ENCODE assay signal across 8 cellular contexts in the genomic region with DNA sequence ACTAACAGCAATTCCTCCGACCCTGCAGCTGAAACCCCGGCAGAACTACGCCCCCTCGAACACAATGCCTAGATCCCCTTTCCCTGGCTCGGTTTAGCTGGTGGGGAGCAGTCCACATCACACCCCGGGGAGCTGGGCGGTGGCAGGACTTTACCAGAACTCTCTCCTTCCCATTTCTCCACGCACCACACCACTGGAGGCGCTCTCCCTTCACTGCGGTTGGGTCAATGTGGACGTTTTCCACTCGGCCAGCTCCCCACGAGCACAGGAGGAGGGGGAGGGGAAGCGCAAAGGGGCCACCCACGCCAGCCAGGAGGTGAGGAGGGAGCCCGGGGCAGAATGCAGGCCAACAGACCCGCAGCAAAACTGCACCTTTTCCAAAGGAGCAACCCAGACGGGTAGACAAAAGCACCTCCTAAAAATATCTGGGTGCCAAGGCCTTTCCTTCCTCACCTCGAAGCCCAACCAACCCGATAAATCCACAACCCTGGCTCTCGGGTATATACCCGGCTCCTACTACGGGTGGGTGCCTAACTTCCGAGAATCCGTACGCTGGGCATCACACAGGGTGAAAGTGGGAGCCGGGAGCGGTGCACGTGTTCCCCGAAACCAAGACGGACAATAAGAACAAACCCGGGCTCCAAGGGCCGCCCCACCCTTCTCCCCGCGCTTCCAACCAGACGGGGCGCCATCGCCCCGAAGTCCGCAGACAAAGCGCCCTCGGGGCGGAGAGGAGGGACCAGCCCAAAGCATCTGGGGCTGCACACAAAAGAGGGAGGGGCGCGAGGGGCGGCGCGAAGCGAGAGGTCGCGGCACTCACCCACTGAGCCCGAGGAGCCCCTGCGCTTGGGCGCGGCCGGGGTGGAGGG. TPM values are rescaled to one million over a fixed set of nuclear protein-coding genes. Genes with fewer than 3 reads are reported as not detected.
A peak's percentile ranks its signal among the peaks of the same experiment; 100 is the strongest.
DNase-seq lines count a peak whose midpoint lies in the region; ATAC-seq, FAIRE-seq and TF ChIP-seq lines count a peak whose summit lies in the region.

No MANE protein-coding gene starts in this region.

- peak; percentile 60 to 70 for TF ChIP-seq RAD21 in A549 (conservative IDR thresholded peaks at IDR 0.05 in 1 of 2, IDR thresholded peaks at IDR 0.05 in 1 of 2)
- TF ChIP-seq RAD21 in Ishikawa (IDR thresholded peaks at IDR 0.05; ENCODE audit: low read depth), result peak; percentile 58

- WGBS in A549 (ENCODE audit: missing lambda C conversion rate), result 3% methylated on average over 26 of the region's 56 CpGs
- under 1% methylated on average over 29 of the region's 56 CpGs for WGBS in esophagus muscularis mucosa

- H3K36me3 ChIP-seq in esophagus muscularis mucosa (no peaks in the 10 kb centered on the region), mucosa of stomach (ENCODE audit: control insufficient read depth, insufficient read depth, low read length) (no peaks in the 10 kb centered on the region)

- POLR2A ChIA-PET in A549 (lab: Yijun Ruan, JAX), result interaction anchor here (0.6 to 3.8 kb wide), 26 partner anchors 9 to 1281 kb away, joined by 3 to 41 read pairs (median 6); a partner anchor contains a TSS

- H3K4me2 ChIP-seq in A549, result peak overlapping the region; percentile 96

- H3K27me3 ChIP-seq in esophagus muscularis mucosa (no peaks in the 10 kb centered on the region), mucosa of stomach (ENCODE audit: control insufficient read depth, insufficient read depth, low read length) (no peaks in the 10 kb centered on the region)

- no peak for FAIRE-seq in A549 (lab: Jason Lieb, UNC)

- H3K4me1 ChIP-seq in A549 (peaks cover 50% of the 10 kb centered on the region), esophagus muscularis mucosa (peaks cover 10 to 60% (median 49%) of the 10 kb centered on the region in 4 donors), mucosa of stomach (ENCODE audit: control insufficient read depth, insufficient read depth, low read length) (no peaks in the 10 kb centered on the region)

- ATAC-seq in A549 (peak; percentile 49 to 53), GM18505 (IDR thresholded peaks at IDR 0.05; ENCODE audit: unreplicated experiment) (no peak)

- H3K27ac ChIP-seq in A549 (peak overlapping the region; percentile 94 to 97), esophagus muscularis mucosa (replicated peaks in 1 of 4) (peak overlapping the region; percentile 96 to 100 (median 100))

- H3K4me3 ChIP-seq in A549 (peak overlapping the region; percentile 95), esophagus muscularis mucosa (peak overlapping the region; percentile 85 to 100 (median 98)), mucosa of stomach (ENCODE audit: low read length) (peak overlapping the region; percentile 95)

- peak; percentile 80 to 84 for DNase-seq in A549 (ENCODE audit: low read depth in 1 of 2, low spot score in 1 of 2)
- peak; percentile 33 for DNase-seq in activated T-helper 1 cell treated with Interleukin-2 at 50 U/mL for 16 hours (ENCODE audit: low read depth)
- peak; percentile 97 for DNase-seq in esophagus muscularis mucosa (ENCODE audit: extremely low spot score)
- peak; percentile 34 to 60 (median 44) for DNase-seq in stimulated activated naive CD4-positive, alpha-beta T cell (lab: John Stamatoyannopoulos, UW)

- TF ChIP-seq POLR2A in A549 (IDR thresholded peaks at IDR 0.05; ENCODE audit: low read length) (peak; percentile 35; the same call in 1 of the 2 replicates), GM18505 (IDR thresholded peaks at IDR 0.05; ENCODE audit: borderline replicate concordance, extremely low read depth, insufficient read depth, insufficient read length) (peak; percentile 36), esophagus muscularis mucosa (IDR thresholded peaks at IDR 0.05; ENCODE audit: low read depth) (no peak)

- CTCF ChIA-PET in A549 (lab: Yijun Ruan, JAX), result interaction anchor here (0.5 to 4.8 kb wide), 59 partner anchors 9 to 326 kb away, joined by 3 to 198 read pairs (median 6); a partner anchor contains a TSS

- no peaks in the 10 kb centered on the region for H3K9me3 ChIP-seq in A549
- H3K9me3 ChIP-seq in esophagus muscularis mucosa, result no peaks in the 10 kb centered on the region
- H3K9me3 ChIP-seq in mucosa of stomach (ENCODE audit: control insufficient read depth, low read length), result no peaks in the 10 kb centered on the region

- intact Hi-C loops in esophagus muscularis mucosa (cut with DNase I), result loop anchor here (2.0 to 10.0 kb wide), 5 partner anchors 34 to 144 kb away; no protein-coding TSS in a partner anchor

- peak; percentile 59 for TF ChIP-seq CTCF in A549 (IDR thresholded peaks at IDR 0.05)
- peak; percentile 53 to 77 (median 76) for TF ChIP-seq CTCF in esophagus muscularis mucosa (IDR thresholded peaks at IDR 0.05)

- H3K9ac ChIP-seq in mucosa of stomach (ENCODE audit: low read length), result peak overlapping the region; percentile 98

- no peak for TF ChIP-seq EP300 in A549 (IDR thresholded peaks at IDR 0.05)
- TF ChIP-seq EP300 in Ishikawa (IDR thresholded peaks at IDR 0.05; ENCODE audit: borderline replicate concordance), result no peak
- no peak for TF ChIP-seq EP300 in esophagus muscularis mucosa (IDR thresholded peaks at IDR 0.05)

TF ChIP-seq in A549, 52 proteins besides CTCF, POLR2A, EP300 and RAD21 (continues in another document):
- TF ChIP-seq MAFK (IDR thresholded peaks at IDR 0.05; ENCODE audit: partially characterized antibody) (no peak), HOXA7 (CRISPR knock-in tag; IDR thresholded peaks at IDR 0.05) (no peak), RFX5 (IDR thresholded peaks at IDR 0.05) (0 out of 2 replicates have a peak, but pooled peaks have one; percentile 34), FOSB (CRISPR knock-in tag; IDR thresholded peaks at IDR 0.05) (no peak), JUN (IDR thresholded peaks at IDR 0.05) (no peak; a peak in 1 of 5 replicates), SREBF2 (IDR thresholded peaks at IDR 0.05) (no peak)
- TF ChIP-seq, protein P1, sequence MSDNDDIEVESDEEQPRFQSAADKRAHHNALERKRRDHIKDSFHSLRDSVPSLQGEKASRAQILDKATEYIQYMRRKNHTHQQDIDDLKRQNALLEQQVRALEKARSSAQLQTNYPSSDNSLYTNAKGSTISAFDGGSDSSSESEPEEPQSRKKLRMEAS (IDR thresholded peaks at IDR 0.05), result peak; percentile 86

TF ChIP-seq in Ishikawa, 13 proteins besides CTCF, POLR2A, EP300 and RAD21 (continues in another document):
- TF ChIP-seq TCF12 (IDR thresholded peaks at IDR 0.05; ENCODE audit: low read depth), result peak; percentile 54; the same call in 1 of the 2 replicates
- peak; percentile 71 for TF ChIP-seq EGR1 (IDR thresholded peaks at IDR 0.05)
- TF ChIP-seq FOXM1 (IDR thresholded peaks at IDR 0.05; ENCODE audit: borderline replicate concordance, low read depth), result no peak
- peak; percentile 53 for TF ChIP-seq YY1 (IDR thresholded peaks at IDR 0.05; ENCODE audit: low read depth)

TF ChIP-seq in PFSK-1, 5 proteins besides CTCF, POLR2A, EP300 and RAD21:
- TF ChIP-seq SIN3A (IDR thresholded peaks at IDR 0.05; ENCODE audit: borderline replicate concordance, insufficient read depth, low read length), result peak; percentile 66; the same call in 1 of the 2 replicates
- peak; percentile 74 for TF ChIP-seq FOXP2 (optimal IDR thresholded peaks at IDR 0.05; ENCODE audit: borderline replicate concordance, extremely low read depth, extremely low read length, insufficient read depth)
- TF ChIP-seq POLR2AphosphoS5 (IDR thresholded peaks at IDR 0.05; ENCODE audit: low read depth, low read length), result no peak

RNA-seq across cellular contexts. Expression of a gene that starts 1.1 kb away (rescaled TPM):
- polyA plus RNA-seq in A549 (2011; rRNA removed) (302 and 336 TPM in 2 replicates), A549 (2017; fragmentation: RNase III; extraction: RNeasy Plus Mini Kit Qiagen cat#74134 plus additional on column Dnase treatment) (367 to 403 TPM (median 394 TPM) in 3 replicates)
- 195 and 217 TPM in 2 replicates for polyA plus RNA-seq in A549 (2012; cell fraction: cytosol; rRNA removed)
- polyA plus RNA-seq in A549 (2012; cell fraction: nucleus; rRNA removed), result 194 and 224 TPM in 2 replicates
- 164 and 187 TPM in 2 replicates for polyA minus RNA-seq in A549 (2011; rRNA and poly(A)+ RNA removed)
- polyA plus RNA-seq in PFSK-1 (2012; ENCODE audit: insufficient read length, low read depth), result 196 TPM
- total RNA-seq in esophagus muscularis mucosa, result 100 to 1,000 TPM; 214 to 272 (median 251) TPM

Comparison
In these comparisons a context has a peak if more than half of its experiments do, and no peak if none do; other contexts are left out.
1. DNase-seq: peak in every context shown above with its lines; median percentile 97 in esophagus muscularis mucosa; 82 in A549; 44 in stimulated activated naive CD4-positive, alpha-beta T cell; 33 in activated T-helper 1 cell treated with Interleukin-2 at 50 U/mL for 16 hours.